8 cellular contexts compared by ENCODE assay signal in genomic region chr18:32472841-32473240, GRCh38. TPM values are rescaled to one million over a fixed set of nuclear protein-coding genes. Genes with fewer than 3 reads are reported as not detected.
"Had no signal": no experiment of that assay in that cellular context is flagged by ENCODE, and none has a peak within 500 bp of the region (broad histone marks: within the 10 kb centered on the region; RNA-seq: fewer than 3 reads in every experiment).

No MANE protein-coding gene starts in this region.

- H2AFZ ChIP-seq: GM23338 had no signal

- H3K9me3 ChIP-seq: HAP-1 had no signal

- ATAC-seq: GM23338, HCT116 had no signal

- H3K36me3 ChIP-seq: HAP-1 had no signal

- H3K27ac ChIP-seq: HL-60 had no signal

- H3K4me3 ChIP-seq: HAP-1 had no signal

- DNase-seq: H7, HFFc6, KG1 had no signal

RNA-seq across cellular contexts. Expression of gene GAREM1, which starts 2.2 kb away (rescaled TPM):
- polyA plus RNA-seq: IgD-negative memory B cell had no signal
